In genomic region chr2:20457661-20458630, GRCh38 we compare ENCODE assay signal across 15 cellular contexts. TPM values are rescaled to one million over a fixed set of nuclear protein-coding genes. Genes with fewer than 3 reads are reported as not detected.
DNase-seq lines count a peak whose midpoint lies in the region; ATAC-seq, FAIRE-seq and TF ChIP-seq lines count a peak whose summit lies in the region.
"Had no signal": no experiment of that assay in that cellular context is flagged by ENCODE, and none has a peak within 500 bp of the region (broad histone marks: within the 10 kb centered on the region; RNA-seq: fewer than 3 reads in every experiment).

No MANE protein-coding gene starts in this region.

- H3K27me3 Mint-ChIP-seq in stimulated activated memory B cell treated with anti-CD40 and anti-IgM and Interleukin-4, amounts not matched to agents 10 μg/mL and 1 μg/mL and 100 μg/mL, for 72 hours = peaks cover 61% of the 10 kb centered on the region

- WGBS in A549 (ENCODE audit: missing lambda C conversion rate) = 71% methylated on average over 10 of the region's 10 CpGs
- WGBS in esophagus muscularis mucosa = 92% methylated on average over 10 of the region's 10 CpGs

- DNase-seq in A549 (ENCODE audit: low read depth in 1 of 2, low spot score in 1 of 2) (no peak), Karpas-422 (peak; percentile 36), esophagus muscularis mucosa (ENCODE audit: extremely low spot score) (no peak), superior temporal gyrus (ENCODE audit: extremely low spot score) (no peak), islet precursor cell (no peak)
- DNase-seq: DMS 273 treated with DMSO at 0.1 percent for 48 hours, MV-4-11, NCI-H1436, NCI-H526 treated with DMSO at 0.1 percent for 48 hours had no signal

- no peak overlapping the region for H2AFZ ChIP-seq in Karpas-422 (ENCODE audit: low read length)

- H3K4me3 ChIP-seq in A549 (no peak overlapping the region), Karpas-422 (ENCODE audit: low read length) (no peak overlapping the region), esophagus muscularis mucosa (no peak overlapping the region)
- H3K4me3 ChIP-seq: BLaER1, SJSA1 had no signal

- TF ChIP-seq CTCF in A549 (IDR thresholded peaks at IDR 0.05) = no peak
- TF ChIP-seq CTCF in esophagus muscularis mucosa (IDR thresholded peaks at IDR 0.05) = no peak

- H3K9me3 Mint-ChIP-seq in stimulated activated memory B cell treated with anti-CD40 and anti-IgM and Interleukin-4, amounts not matched to agents 10 μg/mL and 1 μg/mL and 100 μg/mL, for 72 hours = peaks cover 6% of the 10 kb centered on the region

- no peaks in the 10 kb centered on the region for H3K36me3 Mint-ChIP-seq in stimulated activated memory B cell treated with anti-CD40 and anti-IgM and Interleukin-4, amounts not matched to agents 10 μg/mL and 1 μg/mL and 100 μg/mL, for 72 hours

- H3K27ac ChIP-seq in A549 (no peak overlapping the region), Karpas-422 (ENCODE audit: low read length) (no peak overlapping the region), esophagus muscularis mucosa (replicated peaks in 1 of 4) (peak overlapping the region; percentile 94 to 100 (median 98))
- H3K27ac ChIP-seq: BLaER1, SJSA1 had no signal

- H3K9me2 ChIP-seq in Karpas-422 (replicated peaks; ENCODE audit: insufficient read depth, low read length) = no peaks in the 10 kb centered on the region

- H3K27ac Mint-ChIP-seq in stimulated activated memory B cell treated with anti-CD40 and anti-IgM and Interleukin-4, amounts not matched to agents 10 μg/mL and 1 μg/mL and 100 μg/mL, for 72 hours = peak overlapping the region; percentile 50

- ATAC-seq in A549 (no peak), GM19463 (IDR thresholded peaks at IDR 0.05; ENCODE audit: unreplicated experiment) (no peak), HG02798 (IDR thresholded peaks at IDR 0.05; ENCODE audit: poor library complexity, unreplicated experiment) (no peak)
- ATAC-seq in stimulated activated memory B cell treated with anti-CD40 and anti-IgM and Interleukin-4, amounts not matched to agents 10 μg/mL and 1 μg/mL and 100 μg/mL, for 72 hours = no peak

- H3K27me3 ChIP-seq in Karpas-422 (ENCODE audit: low read length) (no peaks in the 10 kb centered on the region), esophagus muscularis mucosa (no peaks in the 10 kb centered on the region)
- H3K27me3 ChIP-seq: BLaER1, SJSA1 had no signal

- no peaks in the 10 kb centered on the region for H3K79me2 ChIP-seq in Karpas-422 (ENCODE audit: low read length)

- H3K4me3 Mint-ChIP-seq in stimulated activated memory B cell treated with anti-CD40 and anti-IgM and Interleukin-4, amounts not matched to agents 10 μg/mL and 1 μg/mL and 100 μg/mL, for 72 hours = no peak overlapping the region

- no peak for FAIRE-seq in A549 (lab: Jason Lieb, UNC)
- FAIRE-seq: H54 had no signal

- TF ChIP-seq EP300 in A549 (IDR thresholded peaks at IDR 0.05) (no peak), esophagus muscularis mucosa (IDR thresholded peaks at IDR 0.05) (no peak)

- TF ChIP-seq RAD21 in A549 (conservative IDR thresholded peaks at IDR 0.05 in 1 of 2, IDR thresholded peaks at IDR 0.05 in 1 of 2) = no peak

- POLR2A ChIA-PET in A549 (lab: Yijun Ruan, JAX) = interaction anchor here (1.1 to 3.8 kb wide), 4 partner anchors 8 to 11 kb away, joined by 3 to 18 read pairs (median 6); partner anchors contain the start of gene RHOB

- H3K9me3 ChIP-seq in A549 = no peaks in the 10 kb centered on the region; the same call in 2 of the 3 replicates
- H3K9me3 ChIP-seq in Karpas-422 (ENCODE audit: low read length) = no peaks in the 10 kb centered on the region
- H3K9me3 ChIP-seq in esophagus muscularis mucosa = no peaks in the 10 kb centered on the region
- H3K9me3 ChIP-seq: BLaER1, SJSA1 had no signal

- no peaks in the 10 kb centered on the region for H3K4me1 ChIP-seq in A549
- H3K4me1 ChIP-seq in Karpas-422 (ENCODE audit: low read length) = no peaks in the 10 kb centered on the region
- peaks cover 9 to 38% (median 29%) of the 10 kb centered on the region in 4 donors for H3K4me1 ChIP-seq in esophagus muscularis mucosa
- H3K4me1 ChIP-seq: BLaER1 had no signal

- intact Hi-C loops in esophagus muscularis mucosa (cut with DNase I) = no loop called here

- no peak overlapping the region for H3K9ac ChIP-seq in Karpas-422 (ENCODE audit: low read length)
- H3K9ac ChIP-seq: BLaER1 had no signal

- CTCF ChIA-PET in A549 (lab: Yijun Ruan, JAX) = interaction anchor here (0.7 to 2.3 kb wide), 11 partner anchors 10 to 203 kb away, joined by 3 to 6 read pairs (median 4); partner anchors contain the start of gene RHOB

- peaks cover 6% of the 10 kb centered on the region for H3K4me1 Mint-ChIP-seq in stimulated activated memory B cell treated with anti-CD40 and anti-IgM and Interleukin-4, amounts not matched to agents 10 μg/mL and 1 μg/mL and 100 μg/mL, for 72 hours

- no peaks in the 10 kb centered on the region for H3K36me3 ChIP-seq in Karpas-422 (ENCODE audit: insufficient read depth, low read length)
- no peaks in the 10 kb centered on the region for H3K36me3 ChIP-seq in esophagus muscularis mucosa
- H3K36me3 ChIP-seq: BLaER1, SJSA1 had no signal

- no peaks in the 10 kb centered on the region for H4K20me1 ChIP-seq in Karpas-422 (ENCODE audit: insufficient read depth, low read depth, low read length)
- H4K20me1 ChIP-seq: BLaER1 had no signal

- H3K4me2 ChIP-seq in A549 (no peak overlapping the region), Karpas-422 (ENCODE audit: low read depth, low read length, poor library complexity, severe bottlenecking) (no peak overlapping the region)
- H3K4me2 ChIP-seq: BLaER1 had no signal

- TF ChIP-seq POLR2A in A549 (IDR thresholded peaks at IDR 0.05; ENCODE audit: low read length) (no peak), esophagus muscularis mucosa (IDR thresholded peaks at IDR 0.05; ENCODE audit: low read depth) (no peak)

TF ChIP-seq in A549, 52 proteins besides CTCF, POLR2A, EP300 and RAD21:
- TF ChIP-seq MAFK (IDR thresholded peaks at IDR 0.05; ENCODE audit: partially characterized antibody) (peak; percentile 78), CEBPB (IDR thresholded peaks at IDR 0.05) (no peak)
TF ChIP-seq in A549: peak in this region for 1.

RNA-seq across cellular contexts. Expression of gene RHOB, which starts 11.1 kb away (rescaled TPM):
- polyA plus RNA-seq in A549 (2011; rRNA removed) (110 and 157 TPM in 2 replicates), A549 (2017; fragmentation: RNase III; extraction: RNeasy Plus Mini Kit Qiagen cat#74134 plus additional on column Dnase treatment) (84.5 to 99.9 TPM (median 87.1 TPM) in 3 replicates)
- 188 and 248 TPM in 2 replicates for polyA plus RNA-seq in A549 (2012; cell fraction: cytosol; rRNA removed)
- 254 and 349 TPM in 2 replicates for polyA plus RNA-seq in A549 (2012; cell fraction: nucleus; rRNA removed)
- 40.0 and 55.9 TPM in 2 replicates for polyA minus RNA-seq in A549 (2011; rRNA and poly(A)+ RNA removed)
- not detected in 2 replicates for total RNA-seq in Karpas-422 (2014; rRNA removed; shearing (Covaris generic); ENCODE audit: low replicate concordance)
- 1,000 to 10,000 TPM in 3 of 4 donors, 100 to 1,000 TPM in 1; 809 to 1,532 (median 1,203) TPM for total RNA-seq in esophagus muscularis mucosa

Comparison
In these comparisons a context has a peak if more than half of its experiments do, and no peak if none do; other contexts are left out.
1. H3K27ac ChIP-seq: peak in esophagus muscularis mucosa (4 of 4); none in A549 (0 of 2) and Karpas-422 (single experiment).
2. RNA of gene RHOB, which starts 11.1 kb away (total RNA-seq): 809 to 1,532 TPM in esophagus muscularis mucosa; not detected in Karpas-422; every median in the first group is over 100 times any median in the second.